Comparison of ENCODE assay signal across 8 cellular contexts in the genomic region with DNA sequence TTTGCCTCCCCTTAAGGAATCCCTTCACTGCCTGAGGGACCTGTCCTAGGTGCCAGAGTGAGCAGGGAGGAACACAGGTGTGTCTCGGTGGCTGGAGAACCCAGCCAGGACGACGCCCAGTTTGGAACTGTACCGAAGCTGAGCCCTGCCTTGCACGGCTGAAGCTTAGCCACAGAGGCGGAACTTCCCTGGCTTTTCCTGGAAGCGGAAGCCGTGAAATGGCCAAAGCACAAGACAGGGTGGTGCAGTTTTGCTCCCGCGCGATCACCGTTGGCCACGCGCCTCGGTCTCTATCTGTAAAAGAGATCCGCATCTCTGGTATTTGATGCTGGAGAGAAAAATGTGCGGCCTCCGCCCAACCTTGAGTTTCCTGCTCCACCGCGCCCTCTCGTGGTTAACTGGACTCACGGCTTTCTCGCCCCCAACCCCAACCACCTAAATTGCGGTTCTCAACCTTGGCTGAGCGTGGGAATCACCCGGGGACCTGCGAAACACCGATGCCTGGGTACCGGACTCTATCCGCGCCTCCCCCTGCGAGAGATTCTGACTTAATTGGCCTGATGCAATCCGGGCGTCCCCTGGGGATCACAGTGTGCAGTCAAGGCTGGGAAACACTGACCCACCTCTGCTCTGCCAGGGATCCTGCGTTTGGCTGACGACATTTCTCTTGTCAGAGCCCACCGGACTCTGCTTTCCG.
DNase-seq lines count a peak whose midpoint lies in the region; ATAC-seq and TF ChIP-seq lines count a peak whose summit lies in the region.

No MANE protein-coding gene starts in this region.

- peak; percentile 67 for ATAC-seq in GM19438 (IDR thresholded peaks at IDR 0.05; ENCODE audit: low read depth, unreplicated experiment)
- ATAC-seq in omental fat pad (ENCODE audit: low FRiP score): peak; percentile 90

- DNase-seq in AML-193 (lab: John Stamatoyannopoulos, UW) (peak; percentile 45 to 56), LNCaP clone FGC (ENCODE audit: low read depth) (peak; percentile 66), SK-N-MC (ENCODE audit: low read depth, low spot score) (peak; percentile 37), glomerular visceral epithelial cell (ENCODE audit: extremely low spot score) (peak; percentile 83), omental fat pad (ENCODE audit: low spot score) (peak; percentile 85), substantia nigra (lab: John Stamatoyannopoulos, UW) (peak in 42 of 49 donors; percentile 8 to 78 (median 52))
- DNase-seq in activated naive CD4-positive, alpha-beta T cell treated with anti-CD3 and anti-CD28 coated beads, Interleukin-2, amount 50 U/mL, for 16 hours: peak; percentile 86

- H3K9ac ChIP-seq in SK-N-MC (ENCODE audit: insufficient read length): no peak overlapping the region

- H3K9me3 ChIP-seq in SK-N-MC (ENCODE audit: low read depth, low read length): peaks cover 6% of the 10 kb centered on the region; the same call in 1 of the 2 replicates

- H3K4me3 ChIP-seq in LNCaP clone FGC (ENCODE audit: low read depth, low read length): no peak overlapping the region
- peak overlapping the region; percentile 68 for H3K4me3 ChIP-seq in SK-N-MC

- peak; percentile 93 for TF ChIP-seq CTCF in LNCaP clone FGC (IDR thresholded peaks at IDR 0.05; ENCODE audit: control insufficient read depth, extremely low read depth, insufficient read depth)
- peak in 1 of 3 donors; percentile 61 for TF ChIP-seq CTCF in omental fat pad (IDR thresholded peaks at IDR 0.05)

- H3K27ac ChIP-seq in SK-N-MC (no peak overlapping the region), substantia nigra (ENCODE audit: low read depth, low read length, poor library complexity, severe bottlenecking) (peak overlapping the region; percentile 35)

- no peaks in the 10 kb centered on the region for H3K36me3 ChIP-seq in SK-N-MC (ENCODE audit: insufficient read depth, low read length)
